ENCODE assay signal across 8 cellular contexts in genomic region chr10:89296227-89296648, GRCh38. TPM values are rescaled to one million over a fixed set of nuclear protein-coding genes. Genes with fewer than 3 reads are reported as not detected.
DNase-seq lines count a peak whose midpoint lies in the region; ATAC-seq and TF ChIP-seq lines count a peak whose summit lies in the region.

No MANE protein-coding gene starts in this region.

- DNase-seq in SKM-1 (lab: John Stamatoyannopoulos, UW; ENCODE audit: unreplicated experiment): peak; percentile 57
- no peak for DNase-seq in left ventricle myocardium inferior
- no peak for DNase-seq in stomach
- no peak for DNase-seq in DMS 273 treated with DMSO at 0.1 percent for 48 hours (lab: John Stamatoyannopoulos, UW)
- no peak for DNase-seq in prostate gland (ENCODE audit: low spot score)
- DNase-seq in NCI-H524 (lab: John Stamatoyannopoulos, UW): no peak

- H3K27me3 ChIP-seq in left ventricle myocardium inferior (ENCODE audit: low read depth) (no peaks in the 10 kb centered on the region), stomach (no peaks in the 10 kb centered on the region), prostate gland (replicated peaks; ENCODE audit: insufficient read depth) (no peaks in the 10 kb centered on the region)

- TF ChIP-seq EP300 in stomach (IDR thresholded peaks at IDR 0.05): no peak

- TF ChIP-seq CTCF in left ventricle myocardium inferior (IDR thresholded peaks at IDR 0.05; ENCODE audit: borderline replicate concordance): no peak
- TF ChIP-seq CTCF in stomach (IDR thresholded peaks at IDR 0.05): no peak
- no peak for TF ChIP-seq CTCF in prostate gland (IDR thresholded peaks at IDR 0.05)

- TF ChIP-seq POLR2A in stomach (IDR thresholded peaks at IDR 0.05) (no peak), prostate gland (IDR thresholded peaks at IDR 0.05) (no peak)

- 56 to 77% (median 65%) methylated on average over 5 of the region's 5 CpGs for WGBS in stomach, 5 donors
- WGBS in prostate gland: 27% methylated on average over 5 of the region's 5 CpGs

- H3K9me3 ChIP-seq in left ventricle myocardium inferior (replicated peaks) (peaks cover 12% of the 10 kb centered on the region), stomach (no peaks in the 10 kb centered on the region), prostate gland (no peaks in the 10 kb centered on the region)

- H3K4me3 ChIP-seq in left ventricle myocardium inferior (no peak overlapping the region), stomach (no peak overlapping the region), prostate gland (no peak overlapping the region)

- H3K27ac ChIP-seq in left ventricle myocardium inferior (replicated peaks): peak overlapping the region; percentile 67
- H3K27ac ChIP-seq in stomach: peak overlapping the region in 4 of 5 donors; percentile 38 to 83 (median 71)
- H3K27ac ChIP-seq in prostate gland: peak overlapping the region in 1 of 2 donors; percentile 33

- peaks cover 23% of the 10 kb centered on the region for H3K4me1 ChIP-seq in left ventricle myocardium inferior
- H3K4me1 ChIP-seq in stomach: peaks cover 5 to 30% (median 10%) of the 10 kb centered on the region in 4 donors
- peaks cover 2% of the 10 kb centered on the region for H3K4me1 ChIP-seq in prostate gland (replicated peaks)

- ATAC-seq in GM21526 (IDR thresholded peaks at IDR 0.05; ENCODE audit: low FRiP score, unreplicated experiment) (peak; percentile 54), HG03571 (IDR thresholded peaks at IDR 0.05; ENCODE audit: unreplicated experiment) (no peak)

- no peaks in the 10 kb centered on the region for H3K36me3 ChIP-seq in left ventricle myocardium inferior
- no peaks in the 10 kb centered on the region for H3K36me3 ChIP-seq in stomach
- no peaks in the 10 kb centered on the region for H3K36me3 ChIP-seq in prostate gland

- intact Hi-C loops in left ventricle myocardium inferior (cut with micrococcal nuclease) (no loop called here), stomach (cut with DNase I; ENCODE audit: low total_unique reads) (no loop called here), prostate gland (cut with DNase I) (no loop called here)

RNA-seq across cellular contexts. Expression of gene IFIT2, which starts 5.6 kb away (rescaled TPM):
- total RNA-seq in left ventricle myocardium inferior (4.5 TPM), stomach (1 to 10 TPM in 2 of 5 donors, under 1 TPM in 2, not detected in 1; 0.45 to 5.0 (median 0.94) TPM), prostate gland (1 to 10 TPM; 4.1 TPM)
- 1 to 10 TPM; 1.6 to 3.1 (median 2.3) TPM for polyA plus RNA-seq in stomach

RNA-seq across cellular contexts. Expression of gene IFIT3, which starts 31.6 kb away (rescaled TPM):
- total RNA-seq in left ventricle myocardium inferior (6.9 TPM), stomach (10 to 100 TPM in 1 of 5 donors, 1 to 10 TPM in 4; 1.3 to 11.4 (median 2.6) TPM), prostate gland (1 to 10 TPM; 6.4 to 9.5 TPM)
- polyA plus RNA-seq in stomach: 10 to 100 TPM in 1 of 3 donors, 1 to 10 TPM in 2; 6.3 to 11.3 (median 7.9) TPM

RNA-seq across cellular contexts. Expression of gene LIPA, which starts 44.7 kb away (rescaled TPM):
- total RNA-seq in left ventricle myocardium inferior (12.8 TPM), stomach (10 to 100 TPM in 4 of 5 donors, 1 to 10 TPM in 1; 1.8 to 65.9 (median 13.4) TPM), prostate gland (10 to 100 TPM; 25.6 to 37.2 TPM)
- polyA plus RNA-seq in stomach: 10 to 100 TPM; 12.2 to 22.8 (median 12.6) TPM
